1 cellular context compared by ENCODE assay signal in genomic region chr11:6612008-6612815, GRCh38.
TF ChIP-seq lines count a peak whose summit lies in the region.

TSS of gene TAF10 (minus strand) at chr11:6612216. CDS start at chr11:6612189, 27 bp downstream.

TF ChIP-seq in HepG2, 621 proteins besides CTCF, POLR2A, EP300 and RAD21 (continued from another document and continues in another):
- TF ChIP-seq THAP9 (CRISPR knock-in tag; IDR thresholded peaks at IDR 0.05; ENCODE audit: borderline replicate concordance) (peak; percentile 81), ZFP36 (IDR thresholded peaks at IDR 0.05; ENCODE audit: borderline replicate concordance, low read depth, low read length, partially characterized antibody) (no peak), ZSCAN22 (CRISPR knock-in tag; IDR thresholded peaks at IDR 0.05) (no peak), CEBPB (IDR thresholded peaks at IDR 0.05; ENCODE audit: borderline replicate concordance, low read depth, low read length) (no peak), ZNF691 (CRISPR knock-in tag; IDR thresholded peaks at IDR 0.05; ENCODE audit: borderline replicate concordance, low read depth) (peak; percentile 91), POGK (CRISPR knock-in tag; conservative IDR thresholded peaks at IDR 0.05) (peak; percentile 95), ZNF354B (CRISPR knock-in tag; IDR thresholded peaks at IDR 0.05) (no peak), RBM22 (optimal IDR thresholded peaks at IDR 0.05; ENCODE audit: low read length) (peak; percentile 49), ZBTB20 (CRISPR knock-in tag; IDR thresholded peaks at IDR 0.05; ENCODE audit: borderline replicate concordance, low read depth) (peak; percentile 69; the same call in 1 of the 2 replicates), ZSCAN29 (CRISPR knock-in tag; conservative IDR thresholded peaks at IDR 0.05) (no peak; the same call in 1 of the 2 replicates), MTA1 (CRISPR knock-in tag; IDR thresholded peaks at IDR 0.05; ENCODE audit: borderline replicate concordance) (no peak), ZNF720 (CRISPR knock-in tag; IDR thresholded peaks at IDR 0.05) (no peak), KLF9 (CRISPR knock-in tag; IDR thresholded peaks at IDR 0.05; ENCODE audit: low read depth) (no peak), ZNF878 (CRISPR knock-in tag; IDR thresholded peaks at IDR 0.05) (no peak), SP1 (IDR thresholded peaks at IDR 0.05) (no peak), SP1 (CRISPR knock-in tag; IDR thresholded peaks at IDR 0.05) (0 out of 2 replicates have a peak, but pooled peaks have one; percentile 23), ZBTB49 (CRISPR knock-in tag; IDR thresholded peaks at IDR 0.05; ENCODE audit: borderline replicate concordance) (no peak), RFX1 (IDR thresholded peaks at IDR 0.05) (no peak), ZNF580 (CRISPR knock-in tag; IDR thresholded peaks at IDR 0.05; ENCODE audit: borderline replicate concordance, low read depth) (peak; percentile 63; the same call in 1 of the 2 replicates), BATF2 (CRISPR knock-in tag; IDR thresholded peaks at IDR 0.05) (no peak; the same call in 1 of the 2 replicates), ZNF558 (CRISPR knock-in tag; IDR thresholded peaks at IDR 0.05; ENCODE audit: borderline replicate concordance) (no peak; the same call in 1 of the 2 replicates), BHLHE40 (IDR thresholded peaks at IDR 0.05; ENCODE audit: low read length) (no peak), UBTF (CRISPR knock-in tag; IDR thresholded peaks at IDR 0.05) (peak; percentile 68), MTF1 (CRISPR knock-in tag; IDR thresholded peaks at IDR 0.05) (no peak), AFF4 (CRISPR knock-in tag; IDR thresholded peaks at IDR 0.05) (no peak), ARNT2 (CRISPR knock-in tag; IDR thresholded peaks at IDR 0.05; ENCODE audit: low read depth) (peak; percentile 77), TRAFD1 (CRISPR knock-in tag; IDR thresholded peaks at IDR 0.05; ENCODE audit: borderline replicate concordance) (no peak), ZBTB7A (CRISPR knock-in tag; IDR thresholded peaks at IDR 0.05) (no peak; the same call in 1 of the 2 replicates), KDM4B (CRISPR knock-in tag; IDR thresholded peaks at IDR 0.05) (0 out of 2 replicates have a peak, but pooled peaks have one; percentile 46), ZNF44 (CRISPR knock-in tag; IDR thresholded peaks at IDR 0.05) (0 out of 2 replicates have a peak, but pooled peaks have one; percentile 25), ATM (IDR thresholded peaks at IDR 0.05; ENCODE audit: borderline replicate concordance) (no peak), AHDC1 (CRISPR knock-in tag; IDR thresholded peaks at IDR 0.05; ENCODE audit: borderline replicate concordance) (no peak)
